11 cellular contexts compared by ENCODE assay signal in genomic region chr7:128217030-128217805, GRCh38. TPM values are rescaled to one million over a fixed set of nuclear protein-coding genes. Genes with fewer than 3 reads are reported as not detected.
A peak's percentile ranks its signal among the peaks of the same experiment; 100 is the strongest.
DNase-seq lines count a peak whose midpoint lies in the region; ATAC-seq and TF ChIP-seq lines count a peak whose summit lies in the region.
"Had no signal": no experiment of that assay in that cellular context is flagged by ENCODE, and none has a peak within 500 bp of the region (broad histone marks: within the 10 kb centered on the region; RNA-seq: fewer than 3 reads in every experiment).

No MANE protein-coding gene starts in this region.

- H3K4me1 Mint-ChIP-seq in activated CD4-positive, alpha-beta T cell treated with anti-CD3 and anti-CD28 coated beads for 36 hours, result no peaks in the 10 kb centered on the region

- H4K8ac ChIP-seq in neuronal stem cell (ENCODE audit: low read depth, low read length), result no peak overlapping the region

- no peaks in the 10 kb centered on the region for H3K36me3 ChIP-seq in PC-3 (ENCODE audit: low read depth, low read length)
- H3K36me3 ChIP-seq in neuronal stem cell (replicated peaks in 1 of 2; ENCODE audit: control insufficient read depth in 2 of 2, insufficient read depth in 2 of 2, low read length in 2 of 2), result no peaks in the 10 kb centered on the region

- H3K4me1 ChIP-seq in PC-3 (ENCODE audit: insufficient read depth, low read length) (peaks cover 13% of the 10 kb centered on the region), neuronal stem cell (ENCODE audit: control insufficient read depth in 2 of 2, insufficient read depth in 1 of 2, low read depth in 1 of 2, low read length in 2 of 2) (peaks cover 0 to 1% of the 10 kb centered on the region in 2 donors)

- no peaks in the 10 kb centered on the region; the same call in 1 of the 2 replicates for H3K27me3 ChIP-seq in PC-3 (ENCODE audit: low read length)
- H3K27me3 ChIP-seq in neuronal stem cell (ENCODE audit: control insufficient read depth in 3 of 3, insufficient read depth in 3 of 3, low read depth in 1 of 3, low read length in 3 of 3), result peaks cover 0 to 20% (median 0%) of the 10 kb centered on the region in 3 experiments

- no peaks in the 10 kb centered on the region for H3F3A ChIP-seq in PC-3 (ENCODE audit: low read length, unreplicated experiment)

- POLR2A ChIA-PET in PC-3 (lab: Charles Lee; ENCODE audit: unreplicated experiment), result no interaction called here
- POLR2A ChIA-PET in activated CD4-positive, alpha-beta T cell treated with anti-CD3 and anti-CD28 coated beads for 36 hours (lab: Charles Lee), result no interaction called here

- no peaks in the 10 kb centered on the region for H3K79me2 ChIP-seq in PC-3 (ENCODE audit: low read length)

- H4K20me1 ChIP-seq in PC-3 (ENCODE audit: low read length), result no peaks in the 10 kb centered on the region

- H3K14ac ChIP-seq in neuronal stem cell (ENCODE audit: low read length), result no peak overlapping the region

- no peak overlapping the region for H2BK5ac ChIP-seq in neuronal stem cell (ENCODE audit: low read length)

- no peak overlapping the region for H3K27ac ChIP-seq in PC-3 (ENCODE audit: low read length)
- H3K27ac ChIP-seq in neuronal stem cell (replicated peaks; ENCODE audit: low read length), result no peak overlapping the region

- no peak overlapping the region for H3K23ac ChIP-seq in neuronal stem cell (ENCODE audit: low read depth, low read length, poor library complexity)

- H3K9me3 Mint-ChIP-seq in activated CD4-positive, alpha-beta T cell treated with anti-CD3 and anti-CD28 coated beads for 36 hours (ENCODE audit: low read depth), result no peaks in the 10 kb centered on the region

- no peak overlapping the region for H4K91ac ChIP-seq in neuronal stem cell (ENCODE audit: low read depth, low read length, poor library complexity)

- no peak for TF ChIP-seq CTCF in PC-3 (conservative IDR thresholded peaks at IDR 0.05; ENCODE audit: low read depth, low read length)

- H2BK15ac ChIP-seq in neuronal stem cell (ENCODE audit: low read length), result no peak overlapping the region

- WGBS in neuronal stem cell (ENCODE audit: extremely low coverage in 2 of 2, insufficient read length in 2 of 2, insufficient replicate concordance in 1 of 2), 2 donors, result no CpG with 5 or more reads among the region's 12 CpGs

- intact Hi-C loops in PC-3 (cut with micrococcal nuclease), result no loop called here
- intact Hi-C loops in activated CD4-positive, alpha-beta T cell treated with anti-CD3 and anti-CD28 coated beads for 36 hours (cut with DNase I, micrococcal nuclease), result no loop called here

- H3K9ac ChIP-seq in PC-3 (ENCODE audit: low read length) (no peak overlapping the region), neuronal stem cell (ENCODE audit: low read depth, low read length, poor library complexity) (no peak overlapping the region)

- no peak overlapping the region for H2AFZ ChIP-seq in PC-3 (ENCODE audit: low read length)
- no peak overlapping the region for H2AFZ ChIP-seq in neuronal stem cell (ENCODE audit: low read length)

- H3K9me3 ChIP-seq in PC-3 (ENCODE audit: low read length) (no peaks in the 10 kb centered on the region), neuronal stem cell (replicated peaks in 1 of 2; ENCODE audit: control insufficient read depth in 2 of 2, insufficient read depth in 1 of 2, low read depth in 1 of 2, low read length in 2 of 2) (no peaks in the 10 kb centered on the region)

- H3K4me2 ChIP-seq in PC-3 (ENCODE audit: low read length) (no peak overlapping the region), neuronal stem cell (ENCODE audit: insufficient read depth, low read length, poor library complexity, severe bottlenecking) (no peak overlapping the region)

- H2BK120ac ChIP-seq in neuronal stem cell (ENCODE audit: low read depth, low read length), result no peak overlapping the region

- H3K27me3 Mint-ChIP-seq in activated CD4-positive, alpha-beta T cell treated with anti-CD3 and anti-CD28 coated beads for 36 hours, result peaks cover 8% of the 10 kb centered on the region

- H3K4me3 Mint-ChIP-seq in activated CD4-positive, alpha-beta T cell treated with anti-CD3 and anti-CD28 coated beads for 36 hours, result no peak overlapping the region

- no peak overlapping the region for H3K27ac Mint-ChIP-seq in activated CD4-positive, alpha-beta T cell treated with anti-CD3 and anti-CD28 coated beads for 36 hours

- ATAC-seq in PC-3, result no peak
- ATAC-seq in activated CD4-positive, alpha-beta T cell treated with anti-CD3 and anti-CD28 coated beads for 36 hours, result no peak
- ATAC-seq in GM21717 (IDR thresholded peaks at IDR 0.05; ENCODE audit: unreplicated experiment), result no peak

- H3K9me2 ChIP-seq in PC-3 (replicated peaks; ENCODE audit: low read length), result no peaks in the 10 kb centered on the region

- no peaks in the 10 kb centered on the region for H3K36me3 Mint-ChIP-seq in activated CD4-positive, alpha-beta T cell treated with anti-CD3 and anti-CD28 coated beads for 36 hours (ENCODE audit: low read depth)

- no peak overlapping the region for H2AK5ac ChIP-seq in neuronal stem cell (ENCODE audit: low read depth, low read length)

- CTCF ChIA-PET in PC-3 (lab: Charles Lee), result interaction anchor here (0.6 kb wide), 1 partner anchor 297 kb away, joined by 4 read pairs; no protein-coding TSS in a partner anchor
- CTCF ChIA-PET in activated CD4-positive, alpha-beta T cell treated with anti-CD3 and anti-CD28 coated beads for 36 hours (lab: Charles Lee), result interaction anchor here (1.5 kb wide), 1 partner anchor 12 kb away, joined by 3 read pairs; no protein-coding TSS in a partner anchor

- H3K18ac ChIP-seq in neuronal stem cell (ENCODE audit: low read length), result peak overlapping the region; percentile 27

- no TSS peak for BruUV-seq in PC-3 (replicated peaks; lab: Mats Ljungman, UMichigan)

- H3K4me3 ChIP-seq in PC-3 (ENCODE audit: low read length) (no peak overlapping the region), neuronal stem cell (ENCODE audit: low read length in 2 of 2) (no peak overlapping the region)

- DNase-seq in GF-D8 (lab: John Stamatoyannopoulos, UW) (peak; percentile 57), PC-3 (peak; percentile 7), fibroblast of gingiva (ENCODE audit: low read depth) (peak; percentile 93), neuronal stem cell (ENCODE audit: low spot score) (no peak), DMS114 treated with DMSO at 0.1 percent for 48 hours (lab: John Stamatoyannopoulos, UW; ENCODE audit: unreplicated experiment) (no peak)
- no peak for DNase-seq in stimulated activated CD4-positive, alpha-beta T cell treated with anti-CD3 and anti-CD28 coated beads, Interleukin-15, amount 100 ng/mL, for 24 hours
- no peak for DNase-seq in activated CD4-positive, alpha-beta T cell treated with anti-CD3 and anti-CD28 coated beads for 36 hours
- DNase-seq: T1000 had no signal

- H2BK12ac ChIP-seq in neuronal stem cell (ENCODE audit: low read length), result no peak overlapping the region

- H3K79me1 ChIP-seq in neuronal stem cell (ENCODE audit: low read depth, low read length), result no peaks in the 10 kb centered on the region

- H3K4ac ChIP-seq in neuronal stem cell (ENCODE audit: low read length), result no peak overlapping the region

RNA-seq across cellular contexts. Expression of gene LEP, which starts 23.9 kb away (rescaled TPM):
- total RNA-seq in PC-3 (2014; rRNA removed), result not detected in 2 replicates
- polyA plus RNA-seq in neuronal stem cell (2013, experiment 1 of 2), result not detected
- not detected for polyA plus RNA-seq in neuronal stem cell (2013, experiment 2 of 2)
- not detected for total RNA-seq in activated CD4-positive, alpha-beta T cell treated with anti-CD3 and anti-CD28 coated beads for 36 hours
- total RNA-seq: kidney epithelial cell, NCI-H460 had no signal

Comparison
In these comparisons a context has a peak if more than half of its experiments do, and no peak if none do; other contexts are left out.
1. DNase-seq: peak in GF-D8 (single experiment), PC-3 (single experiment) and fibroblast of gingiva (single experiment); none in neuronal stem cell (single experiment), stimulated activated CD4-positive, alpha-beta T cell treated with anti-CD3 and anti-CD28 coated beads, Interleukin-15, amount 100 ng/mL, for 24 hours (single experiment), DMS114 treated with DMSO at 0.1 percent for 48 hours (single experiment) and activated CD4-positive, alpha-beta T cell treated with anti-CD3 and anti-CD28 coated beads for 36 hours (single experiment).